ENCODE assay signal across 12 cellular contexts in the genomic region with DNA sequence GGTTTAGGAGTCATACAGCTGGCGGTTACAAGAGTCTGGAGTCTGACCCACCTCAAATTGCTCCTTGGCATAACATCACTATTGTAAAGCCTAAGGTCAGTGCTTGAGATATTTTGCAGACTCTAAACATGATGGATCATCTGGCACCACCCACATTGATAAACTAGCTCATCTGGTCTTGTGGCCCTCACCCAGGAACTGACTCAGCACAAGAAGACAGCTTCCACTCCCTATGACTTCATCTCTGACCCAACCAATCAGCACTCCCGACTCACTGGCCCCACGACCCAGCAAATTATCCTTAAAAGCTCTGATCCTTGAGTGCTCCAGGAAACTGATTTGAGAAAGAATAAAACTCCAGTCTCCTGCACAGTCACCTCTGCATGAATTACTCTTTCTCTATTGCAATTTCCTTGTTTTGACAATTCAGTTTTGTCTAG.
DNase-seq lines count a peak whose midpoint lies in the region; ATAC-seq and TF ChIP-seq lines count a peak whose summit lies in the region.
"Had no signal": no experiment of that assay in that cellular context is flagged by ENCODE, and none has a peak within 500 bp of the region (broad histone marks: within the 10 kb centered on the region; RNA-seq: fewer than 3 reads in every experiment).

No MANE protein-coding gene starts in this region.

- intact Hi-C loops in vagina (cut with DNase I): no loop called here

- H3K36me3 ChIP-seq in adipocyte (ENCODE audit: control insufficient read depth, insufficient read depth, low read length, severe bottlenecking) (no peaks in the 10 kb centered on the region), vagina (no peaks in the 10 kb centered on the region)

- H3K4me3 Mint-ChIP-seq in activated CD8-positive, alpha-beta memory T cell treated with anti-CD3 and anti-CD28 coated beads, Interleukin-2, amount 10 ng/mL, durations not matched to agents 7 days and 5 days: no peak overlapping the region
- H3K4me3 Mint-ChIP-seq: activated CD4-positive, alpha-beta T cell treated with anti-CD3 and anti-CD28 coated beads for 36 hours had no signal

- CTCF ChIA-PET in activated CD8-positive, alpha-beta memory T cell treated with anti-CD3 and anti-CD28 coated beads, Interleukin-2, amount 10 ng/mL, durations not matched to agents 7 days and 5 days (lab: Charles Lee): no interaction called here

- peak overlapping the region; percentile 86 for H3K27ac ChIP-seq in foreskin keratinocyte
- H3K27ac ChIP-seq in vagina: peak overlapping the region; percentile 57
- H3K27ac ChIP-seq: coronary artery had no signal

- H3K9me3 ChIP-seq in adipocyte (ENCODE audit: control insufficient read depth, low read length) (peaks cover 5% of the 10 kb centered on the region), vagina (no peaks in the 10 kb centered on the region)

- no peaks in the 10 kb centered on the region for H3K4me1 ChIP-seq in adipocyte (ENCODE audit: control insufficient read depth, insufficient read depth, low read length)
- H3K4me1 ChIP-seq in foreskin keratinocyte: peaks cover 10% of the 10 kb centered on the region
- H3K4me1 ChIP-seq in vagina: peaks cover 20% of the 10 kb centered on the region

- H3K27me3 Mint-ChIP-seq in activated CD8-positive, alpha-beta memory T cell treated with anti-CD3 and anti-CD28 coated beads, Interleukin-2, amount 10 ng/mL, durations not matched to agents 7 days and 5 days: peaks cover 4% of the 10 kb centered on the region

- H3K27me3 ChIP-seq in adipocyte (replicated peaks; ENCODE audit: control insufficient read depth, insufficient read depth, low read length) (no peaks in the 10 kb centered on the region), foreskin keratinocyte (no peaks in the 10 kb centered on the region), vagina (no peaks in the 10 kb centered on the region)

- peaks cover 5% of the 10 kb centered on the region for H3K9me3 Mint-ChIP-seq in activated CD8-positive, alpha-beta memory T cell treated with anti-CD3 and anti-CD28 coated beads, Interleukin-2, amount 10 ng/mL, durations not matched to agents 7 days and 5 days (ENCODE audit: low read depth)

- peak; percentile 92 for ATAC-seq in foreskin keratinocyte
- ATAC-seq in activated CD8-positive, alpha-beta memory T cell treated with anti-CD3 and anti-CD28 coated beads, Interleukin-2, amount 10 ng/mL, durations not matched to agents 7 days and 5 days: no peak
- ATAC-seq: activated CD4-positive, alpha-beta T cell treated with anti-CD3 and anti-CD28 coated beads for 36 hours; SK-N-SH treated with all-trans-retinoic acid at 6 μM for 48 hours had no signal

- TF ChIP-seq CTCF in foreskin keratinocyte (conservative IDR thresholded peaks at IDR 0.05) (no peak), vagina (IDR thresholded peaks at IDR 0.05) (no peak)

- no peak for TF ChIP-seq POLR2A in vagina (IDR thresholded peaks at IDR 0.05)

- H3K9ac ChIP-seq in adipocyte (ENCODE audit: low read length): no peak overlapping the region

- no peak overlapping the region for H3K4me3 ChIP-seq in adipocyte (ENCODE audit: low read length)
- H3K4me3 ChIP-seq in vagina: no peak overlapping the region
- H3K4me3 ChIP-seq: coronary artery had no signal

- H3K36me3 Mint-ChIP-seq in activated CD8-positive, alpha-beta memory T cell treated with anti-CD3 and anti-CD28 coated beads, Interleukin-2, amount 10 ng/mL, durations not matched to agents 7 days and 5 days: no peaks in the 10 kb centered on the region

- H3K27ac Mint-ChIP-seq in activated CD8-positive, alpha-beta memory T cell treated with anti-CD3 and anti-CD28 coated beads, Interleukin-2, amount 10 ng/mL, durations not matched to agents 7 days and 5 days: no peak overlapping the region
- H3K27ac Mint-ChIP-seq: activated CD4-positive, alpha-beta T cell treated with anti-CD3 and anti-CD28 coated beads for 36 hours had no signal

- H3K4me1 Mint-ChIP-seq in activated CD8-positive, alpha-beta memory T cell treated with anti-CD3 and anti-CD28 coated beads, Interleukin-2, amount 10 ng/mL, durations not matched to agents 7 days and 5 days: no peaks in the 10 kb centered on the region
- H3K4me1 Mint-ChIP-seq: activated CD4-positive, alpha-beta T cell treated with anti-CD3 and anti-CD28 coated beads for 36 hours had no signal

- DNase-seq in NCI-H446 treated with DMSO at 0.1 percent for 48 hours (lab: John Stamatoyannopoulos, UW) (peak; percentile 6), NCI-H446 (lab: John Stamatoyannopoulos, UW) (no peak), adipocyte (ENCODE audit: low read depth) (peak; percentile 9), foreskin keratinocyte (peak; percentile 63 to 90), vagina (ENCODE audit: extremely low spot score in 2 of 2) (peak in 1 of 2 donors; percentile 84), germinal center (ENCODE audit: low spot score) (no peak), 8988T (no peak)
- DNase-seq in activated CD8-positive, alpha-beta memory T cell treated with anti-CD3 and anti-CD28 coated beads, Interleukin-2, amount 10 ng/mL, durations not matched to agents 7 days and 5 days: no peak
- DNase-seq: activated CD4-positive, alpha-beta T cell treated with anti-CD3 and anti-CD28 coated beads for 36 hours; activated gamma-delta T cell treated with Interleukin-2 at 50 U/mL for 16 hours had no signal

Comparison
In these comparisons a context has a peak if more than half of its experiments do, and no peak if none do; other contexts are left out.
1. DNase-seq: peak in NCI-H446 treated with DMSO at 0.1 percent for 48 hours (single experiment), adipocyte (single experiment) and foreskin keratinocyte (2 of 2); none in NCI-H446 (0 of 2), germinal center (single experiment), activated CD8-positive, alpha-beta memory T cell treated with anti-CD3 and anti-CD28 coated beads, Interleukin-2, amount 10 ng/mL, durations not matched to agents 7 days and 5 days (single experiment) and 8988T (single experiment).